Comparison of ENCODE assay signal across 14 cellular contexts in the genomic region with DNA sequence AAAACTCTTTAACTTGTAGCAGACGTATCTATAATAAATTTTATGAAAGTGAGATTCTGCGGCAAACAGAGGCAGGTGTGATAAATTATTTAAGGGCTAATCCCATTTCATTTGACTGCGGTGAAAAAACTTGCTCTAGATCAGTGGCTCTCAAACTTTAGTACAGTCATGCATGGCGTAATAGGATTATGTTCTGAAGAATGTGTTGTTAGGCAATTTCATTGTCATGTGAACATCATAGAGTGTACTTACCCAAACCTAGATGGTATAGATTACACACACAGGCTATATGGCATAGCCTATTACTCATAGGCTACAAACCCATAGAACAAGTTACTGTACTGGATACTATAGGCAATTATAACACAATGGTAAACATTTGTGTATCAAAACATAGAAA.
DNase-seq lines count a peak whose midpoint lies in the region; ATAC-seq and TF ChIP-seq lines count a peak whose summit lies in the region.
"Had no signal": no experiment of that assay in that cellular context is flagged by ENCODE, and none has a peak within 500 bp of the region (broad histone marks: within the 10 kb centered on the region; RNA-seq: fewer than 3 reads in every experiment).

No MANE protein-coding gene starts in this region.

- no peak for ATAC-seq in HG03139 (IDR thresholded peaks at IDR 0.05; ENCODE audit: unreplicated experiment)

- DNase-seq in CD1c-positive myeloid dendritic cell (ENCODE audit: extremely low spot score): peak; percentile 22
- peak; percentile 43 for DNase-seq in LHCN-M2 (ENCODE audit: low read depth)
- DNase-seq in SK-N-DZ (ENCODE audit: low spot score): peak; percentile 4
- DNase-seq in foreskin fibroblast: peak; percentile 45 to 74
- DNase-seq in activated effector memory CD4-positive, alpha-beta T cell treated with anti-CD3 and anti-CD28 coated beads, Interleukin-2, amount 50 U/mL, for 16 hours: no peak
- no peak for DNase-seq in stimulated activated CD4-positive, alpha-beta T cell treated with anti-CD3 and anti-CD28 coated beads, Interleukin-12 subunit alpha, Interleukin-12 subunit beta, amount 100 ng/mL, for 4 hours
- DNase-seq in NCI-H2196 (lab: John Stamatoyannopoulos, UW; ENCODE audit: unreplicated experiment): no peak
- DNase-seq: activated naive CD4-positive, alpha-beta T cell treated with anti-CD3 and anti-CD28 coated beads, Interleukin-2, amount 50 U/mL, for 16 hours; cortex of kidney; foreskin melanocyte; KBM-7; NCI-H2171 had no signal

- H3K4me3 ChIP-seq in foreskin fibroblast (ENCODE audit: low read depth in 1 of 2, low read length in 2 of 2): no peak overlapping the region
- H3K4me3 ChIP-seq: prostate gland had no signal

- no peak for TF ChIP-seq CTCF in foreskin fibroblast (IDR thresholded peaks at IDR 0.05; ENCODE audit: low read depth, low read length)

Comparison
In these comparisons a context has a peak if more than half of its experiments do, and no peak if none do; other contexts are left out.
1. DNase-seq: peak in CD1c-positive myeloid dendritic cell (single experiment), LHCN-M2 (single experiment), SK-N-DZ (single experiment) and foreskin fibroblast (2 of 2); none in activated effector memory CD4-positive, alpha-beta T cell treated with anti-CD3 and anti-CD28 coated beads, Interleukin-2, amount 50 U/mL, for 16 hours (single experiment), stimulated activated CD4-positive, alpha-beta T cell treated with anti-CD3 and anti-CD28 coated beads, Interleukin-12 subunit alpha, Interleukin-12 subunit beta, amount 100 ng/mL, for 4 hours (single experiment) and NCI-H2196 (single experiment).